Comparison of ENCODE assay signal across 8 cellular contexts in the genomic region with DNA sequence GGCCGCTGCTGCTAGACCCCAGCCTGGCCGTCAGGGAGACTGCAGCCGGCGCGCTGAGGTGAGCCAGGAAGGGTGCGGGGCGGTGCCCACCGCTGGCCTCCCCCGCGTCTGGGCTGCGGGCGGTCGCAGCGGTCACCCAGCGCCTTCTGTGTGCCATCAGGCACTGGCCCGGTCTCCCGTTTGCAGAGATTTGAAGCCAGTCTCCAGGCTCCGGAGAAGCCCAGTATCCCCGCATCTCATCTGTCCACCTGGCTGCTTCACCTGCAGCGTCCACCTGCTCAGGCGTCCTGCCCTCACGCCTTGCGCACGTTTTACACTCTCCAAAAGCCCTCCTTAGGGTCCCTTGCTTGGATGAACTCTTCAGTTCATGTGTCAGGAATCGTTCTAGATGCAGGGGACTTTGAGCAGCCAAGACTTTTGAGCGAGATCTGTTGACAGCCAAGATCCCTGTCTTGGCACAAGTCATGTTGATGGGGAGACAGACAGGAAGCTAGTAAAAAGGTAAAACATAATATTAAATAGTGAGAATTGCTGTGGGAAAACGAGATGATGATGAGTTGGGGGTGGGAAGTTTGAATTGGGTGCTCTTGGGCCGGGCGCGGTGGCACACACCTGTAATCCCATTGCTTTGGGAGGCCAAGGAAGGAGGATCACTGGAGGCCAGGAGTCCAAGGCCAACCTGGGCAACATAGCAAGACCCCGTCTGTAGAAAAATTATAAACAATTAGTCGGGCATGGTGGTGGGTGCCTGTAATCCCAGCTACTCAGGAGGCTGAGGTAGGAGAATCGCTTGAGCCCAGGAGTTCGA. TPM values are rescaled to one million over a fixed set of nuclear protein-coding genes. Genes with fewer than 3 reads are reported as not detected.
DNase-seq lines count a peak whose midpoint lies in the region; TF ChIP-seq lines count a peak whose summit lies in the region.

No MANE protein-coding gene starts in this region.

- WGBS in trophoblast cell (ENCODE audit: extremely low coverage, insufficient coverage, insufficient read length): 100% methylated on average over 1 of the region's 34 CpGs

- H3K4me3 ChIP-seq in epithelial cell of esophagus (ENCODE audit: low read length) (peak overlapping the region; percentile 88), trophoblast cell (ENCODE audit: low read depth, low read length) (peak overlapping the region; percentile 88)

- DNase-seq in OCI-M1 (lab: John Stamatoyannopoulos, UW) (peak; percentile 10), epithelial cell of esophagus (ENCODE audit: low read depth) (no peak), trophoblast cell (no peak), A172 (ENCODE audit: low spot score) (no peak), NCI-H748 treated with DMSO at 0.1 percent for 48 hours (lab: John Stamatoyannopoulos, UW) (no peak), NOMO-1 treated with DMSO at 0.1 percent for 48 hours (lab: John Stamatoyannopoulos, UW; ENCODE audit: unreplicated experiment) (no peak), inferior parietal cortex (ENCODE audit: extremely low spot score) (no peak)

- no peaks in the 10 kb centered on the region for H3K27me3 ChIP-seq in trophoblast cell (ENCODE audit: insufficient read depth, low read length)

- H3K9ac ChIP-seq in ES-I3 (ENCODE audit: low read depth, low read length) (peak overlapping the region; percentile 91; the same call in 1 of the 2 replicates), trophoblast cell (ENCODE audit: low read length) (peak overlapping the region; percentile 57)

- H3K4ac ChIP-seq in trophoblast cell (ENCODE audit: low read depth, low read length): peak overlapping the region; percentile 71

- peak overlapping the region; percentile 33 for H4K12ac ChIP-seq in trophoblast cell (ENCODE audit: low read depth, low read length)

- H2BK5ac ChIP-seq in trophoblast cell (ENCODE audit: low read depth, low read length, poor library complexity): no peak overlapping the region

- H2AFZ ChIP-seq in trophoblast cell (ENCODE audit: insufficient read depth, low read length, poor library complexity): peak overlapping the region; percentile 38

- H3K36me3 ChIP-seq in ES-I3 (ENCODE audit: insufficient read depth, low read length) (peaks cover 4% of the 10 kb centered on the region; the same call in 1 of the 2 replicates), trophoblast cell (ENCODE audit: control insufficient read depth in 1 of 2, insufficient read depth in 2 of 2, low read length in 2 of 2) (peaks cover 7 to 10% of the 10 kb centered on the region in 2 experiments)

- H3K27ac ChIP-seq in trophoblast cell (ENCODE audit: low read depth, low read length): peak overlapping the region; percentile 11

- peak overlapping the region; percentile 68 for H3K4me2 ChIP-seq in trophoblast cell (ENCODE audit: low read length)

- no peak overlapping the region for H2AK5ac ChIP-seq in trophoblast cell (ENCODE audit: low read length)

- TF ChIP-seq CTCF in epithelial cell of esophagus (IDR thresholded peaks at IDR 0.05; ENCODE audit: insufficient read depth, low read depth, low read length, missing control alignments): no peak

- no peak overlapping the region for H2BK120ac ChIP-seq in trophoblast cell (ENCODE audit: insufficient read depth, low read length, poor library complexity)

- H3K79me1 ChIP-seq in trophoblast cell (ENCODE audit: low read length): peaks cover 6% of the 10 kb centered on the region

- H3K14ac ChIP-seq in trophoblast cell (ENCODE audit: low read length): peak overlapping the region; percentile 46

- H4K91ac ChIP-seq in trophoblast cell (ENCODE audit: low read depth, low read length): peak overlapping the region; percentile 15

- peak overlapping the region; percentile 57 for H3K18ac ChIP-seq in trophoblast cell (ENCODE audit: low read length)

- H3K9me3 ChIP-seq in ES-I3 (ENCODE audit: control insufficient read depth, insufficient read depth, low read length): no peaks in the 10 kb centered on the region
- no peaks in the 10 kb centered on the region for H3K9me3 ChIP-seq in trophoblast cell (ENCODE audit: insufficient read depth, low read depth, low read length)

- no peak overlapping the region for H3K23ac ChIP-seq in trophoblast cell (ENCODE audit: low read length)

- H3K4me1 ChIP-seq in ES-I3 (ENCODE audit: insufficient read depth, low read length) (peaks cover 7% of the 10 kb centered on the region; the same call in 1 of the 2 replicates), trophoblast cell (ENCODE audit: control insufficient read depth in 1 of 2, insufficient read depth in 2 of 2, low read length in 2 of 2) (peaks cover 3 to 7% of the 10 kb centered on the region in 2 experiments)

- peak overlapping the region; percentile 48 for H4K8ac ChIP-seq in trophoblast cell (ENCODE audit: low read depth, low read length)

- peaks cover 8% of the 10 kb centered on the region for H3K79me2 ChIP-seq in trophoblast cell (ENCODE audit: control insufficient read depth, insufficient read depth, low read length, poor library complexity)

- H2BK12ac ChIP-seq in trophoblast cell (ENCODE audit: low read length): no peak overlapping the region

RNA-seq across cellular contexts. Expression of a gene that starts 0.9 kb away (rescaled TPM):
- polyA plus RNA-seq in trophoblast cell (2013): 9.9 and 12.6 TPM in 2 replicates
- 27.2 and 38.7 TPM in 2 replicates for total RNA-seq in A172 (2014; rRNA removed; shearing (Covaris generic))

RNA-seq across cellular contexts. Expression of a gene that starts 41.7 kb away (rescaled TPM):
- 16.7 and 17.0 TPM in 2 replicates for polyA plus RNA-seq in trophoblast cell (2013)
- 32.7 and 33.6 TPM in 2 replicates for total RNA-seq in A172 (2014; rRNA removed; shearing (Covaris generic))
